ENCODE assay signal across 1 cellular context in the genomic region with DNA sequence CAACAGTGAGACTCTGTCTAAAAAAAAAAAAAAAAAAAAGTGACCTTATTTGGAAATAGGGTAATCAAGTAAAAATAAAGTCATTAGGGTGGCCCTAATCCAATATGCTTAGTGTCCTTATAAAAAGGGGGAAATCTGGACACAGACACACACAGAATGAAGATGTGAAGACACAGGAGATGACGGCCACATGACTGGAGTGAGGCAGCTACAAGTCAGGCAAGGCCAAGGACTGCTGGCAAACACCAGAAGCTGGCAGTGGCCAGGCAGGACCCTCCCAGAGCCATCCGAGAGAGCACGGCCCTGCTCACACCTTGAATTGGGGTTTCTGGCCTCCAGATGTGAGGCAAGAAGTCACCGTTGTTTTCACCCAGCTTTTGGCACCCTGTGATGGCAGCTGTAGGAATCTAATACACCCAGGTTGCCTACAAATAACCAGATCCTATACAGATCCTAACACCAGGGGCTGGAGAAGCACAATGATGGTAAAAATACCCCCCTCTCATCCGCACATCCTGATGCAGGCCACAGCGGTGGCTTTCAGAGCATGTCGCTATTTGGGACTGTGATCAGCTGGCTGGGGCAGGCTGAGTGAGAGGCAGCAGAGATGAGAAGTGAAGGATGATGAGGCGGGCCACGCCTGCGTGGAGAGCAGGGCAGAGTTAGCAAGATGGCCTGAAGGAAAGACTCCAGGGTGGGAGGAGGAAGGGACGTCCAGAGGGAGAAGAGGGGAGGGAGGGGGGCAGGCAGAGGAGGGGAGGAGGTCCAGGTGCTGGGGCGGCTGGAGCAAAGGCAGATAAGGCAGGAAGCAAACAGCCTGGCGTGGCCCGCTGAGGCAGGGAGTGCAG.
TF ChIP-seq lines count a peak whose summit lies in the region.

No MANE protein-coding gene starts in this region.

TF ChIP-seq in K562, 482 proteins besides CTCF, POLR2A, EP300 and RAD21:
- no peak for TF ChIP-seq SREBF2 (CRISPR knock-in tag; IDR thresholded peaks at IDR 0.05)
- 0 out of 2 replicates have a peak, but pooled peaks have one; percentile 19 for TF ChIP-seq TOE1 (IDR thresholded peaks at IDR 0.05; ENCODE audit: borderline replicate concordance)
- TF ChIP-seq TOE1 (CRISPR knock-in tag; IDR thresholded peaks at IDR 0.05; ENCODE audit: borderline replicate concordance, low read depth): no peak
- TF ChIP-seq FOXA1 (IDR thresholded peaks at IDR 0.05; ENCODE audit: borderline replicate concordance): no peak
- TF ChIP-seq SMARCA4 (IDR thresholded peaks at IDR 0.05): peak; percentile 18; the same call in 1 of the 2 replicates
- TF ChIP-seq NR2C1 (IDR thresholded peaks at IDR 0.05): no peak
- no peak for TF ChIP-seq NR2C1 (tag; IDR thresholded peaks at IDR 0.05)
- peak; percentile 69 to 77 for TF ChIP-seq NRF1 (conservative IDR thresholded peaks at IDR 0.05 in 1 of 2, IDR thresholded peaks at IDR 0.05 in 1 of 2)
- 0 out of 2 replicates have a peak, but pooled peaks have one; percentile 25 for TF ChIP-seq CTBP1 (IDR thresholded peaks at IDR 0.05; ENCODE audit: borderline replicate concordance)
- TF ChIP-seq, protein P1, sequence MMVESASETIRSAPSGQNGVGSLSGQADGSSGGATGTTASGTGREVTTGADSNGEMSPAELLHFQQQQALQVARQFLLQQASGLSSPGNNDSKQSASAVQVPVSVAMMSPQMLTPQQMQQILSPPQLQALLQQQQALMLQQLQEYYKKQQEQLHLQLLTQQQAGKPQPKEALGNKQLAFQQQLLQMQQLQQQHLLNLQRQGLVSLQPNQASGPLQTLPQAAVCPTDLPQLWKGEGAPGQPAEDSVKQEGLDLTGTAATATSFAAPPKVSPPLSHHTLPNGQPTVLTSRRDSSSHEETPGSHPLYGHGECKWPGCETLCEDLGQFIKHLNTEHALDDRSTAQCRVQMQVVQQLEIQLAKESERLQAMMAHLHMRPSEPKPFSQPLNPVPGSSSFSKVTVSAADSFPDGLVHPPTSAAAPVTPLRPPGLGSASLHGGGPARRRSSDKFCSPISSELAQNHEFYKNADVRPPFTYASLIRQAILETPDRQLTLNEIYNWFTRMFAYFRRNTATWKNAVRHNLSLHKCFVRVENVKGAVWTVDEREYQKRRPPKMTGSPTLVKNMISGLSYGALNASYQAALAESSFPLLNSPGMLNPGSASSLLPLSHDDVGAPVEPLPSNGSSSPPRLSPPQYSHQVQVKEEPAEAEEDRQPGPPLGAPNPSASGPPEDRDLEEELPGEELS (CRISPR knock-in tag; IDR thresholded peaks at IDR 0.05; ENCODE audit: borderline replicate concordance): no peak
- no peak for TF ChIP-seq ZNF77 (CRISPR knock-in tag; IDR thresholded peaks at IDR 0.05)
- no peak for TF ChIP-seq CREB5 (CRISPR knock-in tag; IDR thresholded peaks at IDR 0.05)
- no peak for TF ChIP-seq KLF10 (CRISPR knock-in tag; IDR thresholded peaks at IDR 0.05)
- TF ChIP-seq CEBPG (CRISPR knock-in tag; IDR thresholded peaks at IDR 0.05): no peak
- no peak for TF ChIP-seq CEBPG (tag; conservative IDR thresholded peaks at IDR 0.05 in 1 of 2, IDR thresholded peaks at IDR 0.05 in 1 of 2)
- TF ChIP-seq ZEB2 (IDR thresholded peaks at IDR 0.05): peak; percentile 17; the same call in 1 of the 2 replicates
- no peak for TF ChIP-seq IRF2 (CRISPR knock-in tag; IDR thresholded peaks at IDR 0.05)
- TF ChIP-seq ETV1 (tag; conservative IDR thresholded peaks at IDR 0.05; ENCODE audit: low read depth): peak; percentile 33; the same call in 1 of the 2 replicates
- no peak for TF ChIP-seq CCAR2 (IDR thresholded peaks at IDR 0.05; ENCODE audit: low read depth, low read length)
- TF ChIP-seq, protein P2, sequence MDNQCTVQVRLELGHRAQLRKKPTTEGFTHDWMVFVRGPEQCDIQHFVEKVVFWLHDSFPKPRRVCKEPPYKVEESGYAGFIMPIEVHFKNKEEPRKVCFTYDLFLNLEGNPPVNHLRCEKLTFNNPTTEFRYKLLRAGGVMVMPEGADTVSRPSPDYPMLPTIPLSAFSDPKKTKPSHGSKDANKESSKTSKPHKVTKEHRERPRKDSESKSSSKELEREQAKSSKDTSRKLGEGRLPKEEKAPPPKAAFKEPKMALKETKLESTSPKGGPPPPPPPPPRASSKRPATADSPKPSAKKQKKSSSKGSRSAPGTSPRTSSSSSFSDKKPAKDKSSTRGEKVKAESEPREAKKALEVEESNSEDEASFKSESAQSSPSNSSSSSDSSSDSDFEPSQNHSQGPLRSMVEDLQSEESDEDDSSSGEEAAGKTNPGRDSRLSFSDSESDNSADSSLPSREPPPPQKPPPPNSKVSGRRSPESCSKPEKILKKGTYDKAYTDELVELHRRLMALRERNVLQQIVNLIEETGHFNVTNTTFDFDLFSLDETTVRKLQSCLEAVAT (IDR thresholded peaks at IDR 0.05): peak in 1 of 2 experiments; percentile 73; a peak in 1 of 4 replicates
- 0 out of 4 replicates have a peak, but pooled peaks of 1 of the 2 experiments have one; percentile 26 for TF ChIP-seq MAZ (CRISPR knock-in tag; conservative IDR thresholded peaks at IDR 0.05 in 1 of 2, IDR thresholded peaks at IDR 0.05 in 1 of 2)
- peak; percentile 63 for TF ChIP-seq CBFA2T3 (IDR thresholded peaks at IDR 0.05)
- no peak for TF ChIP-seq ZSCAN32 (CRISPR knock-in tag; IDR thresholded peaks at IDR 0.05)
- peak in 1 of 2 experiments; percentile 35; a peak in 1 of 4 replicates for TF ChIP-seq RCOR1 (IDR thresholded peaks at IDR 0.05; ENCODE audit: borderline replicate concordance in 1 of 2, low read depth in 2 of 2, low read length in 2 of 2)
- TF ChIP-seq ESRRB (CRISPR knock-in tag; IDR thresholded peaks at IDR 0.05; ENCODE audit: borderline replicate concordance): no peak
- TF ChIP-seq, protein P3, sequence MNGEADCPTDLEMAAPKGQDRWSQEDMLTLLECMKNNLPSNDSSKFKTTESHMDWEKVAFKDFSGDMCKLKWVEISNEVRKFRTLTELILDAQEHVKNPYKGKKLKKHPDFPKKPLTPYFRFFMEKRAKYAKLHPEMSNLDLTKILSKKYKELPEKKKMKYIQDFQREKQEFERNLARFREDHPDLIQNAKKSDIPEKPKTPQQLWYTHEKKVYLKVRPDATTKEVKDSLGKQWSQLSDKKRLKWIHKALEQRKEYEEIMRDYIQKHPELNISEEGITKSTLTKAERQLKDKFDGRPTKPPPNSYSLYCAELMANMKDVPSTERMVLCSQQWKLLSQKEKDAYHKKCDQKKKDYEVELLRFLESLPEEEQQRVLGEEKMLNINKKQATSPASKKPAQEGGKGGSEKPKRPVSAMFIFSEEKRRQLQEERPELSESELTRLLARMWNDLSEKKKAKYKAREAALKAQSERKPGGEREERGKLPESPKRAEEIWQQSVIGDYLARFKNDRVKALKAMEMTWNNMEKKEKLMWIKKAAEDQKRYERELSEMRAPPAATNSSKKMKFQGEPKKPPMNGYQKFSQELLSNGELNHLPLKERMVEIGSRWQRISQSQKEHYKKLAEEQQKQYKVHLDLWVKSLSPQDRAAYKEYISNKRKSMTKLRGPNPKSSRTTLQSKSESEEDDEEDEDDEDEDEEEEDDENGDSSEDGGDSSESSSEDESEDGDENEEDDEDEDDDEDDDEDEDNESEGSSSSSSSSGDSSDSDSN (IDR thresholded peaks at IDR 0.05; ENCODE audit: borderline replicate concordance in 1 of 2, low read depth in 2 of 2, low read length in 2 of 2): peak; percentile 23 to 39; a peak in 1 of 4 replicates
- TF ChIP-seq ARID1B (IDR thresholded peaks at IDR 0.05): peak; percentile 62
- no peak for TF ChIP-seq TRIM25 (IDR thresholded peaks at IDR 0.05; ENCODE audit: borderline replicate concordance)
- 0 out of 2 replicates have a peak, but pooled peaks have one; percentile 9 for TF ChIP-seq TAL1 (IDR thresholded peaks at IDR 0.05)
- no peak for TF ChIP-seq ZHX1 (conservative IDR thresholded peaks at IDR 0.05; ENCODE audit: low read length)
- TF ChIP-seq DDX20 (tag; IDR thresholded peaks at IDR 0.05; ENCODE audit: low read depth): no peak
- no peak for TF ChIP-seq HINFP (tag; conservative IDR thresholded peaks at IDR 0.05; ENCODE audit: low read depth)
- TF ChIP-seq DPF2 (IDR thresholded peaks at IDR 0.05): 0 out of 2 replicates have a peak, but pooled peaks have one; percentile 57
- TF ChIP-seq, protein P4, sequence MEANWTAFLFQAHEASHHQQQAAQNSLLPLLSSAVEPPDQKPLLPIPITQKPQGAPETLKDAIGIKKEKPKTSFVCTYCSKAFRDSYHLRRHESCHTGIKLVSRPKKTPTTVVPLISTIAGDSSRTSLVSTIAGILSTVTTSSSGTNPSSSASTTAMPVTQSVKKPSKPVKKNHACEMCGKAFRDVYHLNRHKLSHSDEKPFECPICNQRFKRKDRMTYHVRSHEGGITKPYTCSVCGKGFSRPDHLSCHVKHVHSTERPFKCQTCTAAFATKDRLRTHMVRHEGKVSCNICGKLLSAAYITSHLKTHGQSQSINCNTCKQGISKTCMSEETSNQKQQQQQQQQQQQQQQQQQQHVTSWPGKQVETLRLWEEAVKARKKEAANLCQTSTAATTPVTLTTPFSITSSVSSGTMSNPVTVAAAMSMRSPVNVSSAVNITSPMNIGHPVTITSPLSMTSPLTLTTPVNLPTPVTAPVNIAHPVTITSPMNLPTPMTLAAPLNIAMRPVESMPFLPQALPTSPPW (CRISPR knock-in tag; IDR thresholded peaks at IDR 0.05): peak; percentile 62
- TF ChIP-seq ZNF384 (IDR thresholded peaks at IDR 0.05; ENCODE audit: low read depth, low read length): peak; percentile 42; the same call in 1 of the 2 replicates
- TF ChIP-seq, protein P5, sequence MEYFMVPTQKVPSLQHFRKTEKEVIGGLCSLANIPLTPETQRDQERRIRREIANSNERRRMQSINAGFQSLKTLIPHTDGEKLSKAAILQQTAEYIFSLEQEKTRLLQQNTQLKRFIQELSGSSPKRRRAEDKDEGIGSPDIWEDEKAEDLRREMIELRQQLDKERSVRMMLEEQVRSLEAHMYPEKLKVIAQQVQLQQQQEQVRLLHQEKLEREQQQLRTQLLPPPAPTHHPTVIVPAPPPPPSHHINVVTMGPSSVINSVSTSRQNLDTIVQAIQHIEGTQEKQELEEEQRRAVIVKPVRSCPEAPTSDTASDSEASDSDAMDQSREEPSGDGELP (CRISPR knock-in tag; IDR thresholded peaks at IDR 0.05; ENCODE audit: borderline replicate concordance): peak; percentile 87
- no peak for TF ChIP-seq ZFP30 (CRISPR knock-in tag; IDR thresholded peaks at IDR 0.05; ENCODE audit: borderline replicate concordance)
- no peak for TF ChIP-seq TCF7 (IDR thresholded peaks at IDR 0.05; ENCODE audit: borderline replicate concordance)
- TF ChIP-seq DACH1 (IDR thresholded peaks at IDR 0.05; ENCODE audit: partially characterized antibody): peak; percentile 47
- 0 out of 4 replicates have a peak, but pooled peaks of 1 of the 2 experiments have one; percentile 9 for TF ChIP-seq TRIM24 (IDR thresholded peaks at IDR 0.05)
- peak; percentile 18; the same call in 1 of the 2 replicates for TF ChIP-seq EP400 (IDR thresholded peaks at IDR 0.05)
TF ChIP-seq in K562: peak in this region for 20.
